23 cellular contexts compared by ENCODE assay signal in the genomic region with DNA sequence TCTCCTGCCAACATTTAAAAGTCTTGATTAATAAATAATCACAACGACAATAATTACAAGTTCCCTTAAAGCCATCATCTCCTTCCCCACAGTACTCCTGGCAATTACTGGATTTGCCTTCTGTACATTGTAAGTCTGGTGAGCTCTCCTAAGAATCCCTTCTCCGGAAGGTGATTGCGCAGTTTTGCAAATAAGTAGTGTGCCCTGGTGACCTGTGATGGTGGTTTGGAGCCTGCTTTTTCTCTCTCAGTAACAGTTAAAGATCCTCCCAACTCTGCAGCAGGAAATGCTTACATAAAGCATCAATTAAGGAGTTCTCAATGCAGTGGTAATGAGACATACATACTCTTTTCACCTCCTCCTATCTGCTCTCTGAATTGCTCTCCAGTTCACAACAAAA.
DNase-seq lines count a peak whose midpoint lies in the region; ATAC-seq, FAIRE-seq and TF ChIP-seq lines count a peak whose summit lies in the region.
"Had no signal": no experiment of that assay in that cellular context is flagged by ENCODE, and none has a peak within 500 bp of the region (broad histone marks: within the 10 kb centered on the region; RNA-seq: fewer than 3 reads in every experiment).

No MANE protein-coding gene starts in this region.

- intact Hi-C loops in A673 (cut with micrococcal nuclease; ENCODE audit: unreplicated experiment), result no loop called here

- H3K4me3 ChIP-seq in A673 (ENCODE audit: low read depth, low read length, poor library complexity, severe bottlenecking) (no peak overlapping the region), SK-N-MC (no peak overlapping the region), mesenchymal stem cell (ENCODE audit: insufficient read depth in 1 of 2, low read depth in 1 of 2, low read length in 2 of 2) (no peak overlapping the region)
- H3K4me3 ChIP-seq in CD8-positive, alpha-beta memory T cell (ENCODE audit: low read length), result no peak overlapping the region
- H3K4me3 ChIP-seq: A549; BLaER1 treated with 17β-estradiol and CSF1 and Interleukin-3, amounts not matched to agents 10 nM and 100 nM; GM23338 had no signal

- H4K91ac ChIP-seq in mesenchymal stem cell (ENCODE audit: low read length), result no peak overlapping the region

- H2BK15ac ChIP-seq in mesenchymal stem cell (ENCODE audit: low read depth, poor library complexity, severe bottlenecking), result no peak overlapping the region

- no peaks in the 10 kb centered on the region for H3K9me3 ChIP-seq in A673 (ENCODE audit: low read depth, low read length, poor library complexity, severe bottlenecking)
- no peaks in the 10 kb centered on the region for H3K9me3 ChIP-seq in SK-N-MC (ENCODE audit: low read depth, low read length)
- H3K9me3 ChIP-seq in mesenchymal stem cell (ENCODE audit: control insufficient read depth, low read length), result no peaks in the 10 kb centered on the region
- no peaks in the 10 kb centered on the region for H3K9me3 ChIP-seq in CD8-positive, alpha-beta memory T cell (ENCODE audit: low read length)
- no peaks in the 10 kb centered on the region for H3K9me3 ChIP-seq in T-helper 17 cell (ENCODE audit: control insufficient read depth, low read length, poor library complexity, severe bottlenecking)
- H3K9me3 ChIP-seq: A549; BLaER1 treated with 17β-estradiol and CSF1 and Interleukin-3, amounts not matched to agents 10 nM and 100 nM had no signal

- H4K8ac ChIP-seq in mesenchymal stem cell (ENCODE audit: low read length), result no peak overlapping the region

- no TSS peak for BruUV-seq in A673 (replicated peaks; lab: Mats Ljungman, UMichigan)

- no peak overlapping the region for H3K23ac ChIP-seq in mesenchymal stem cell (ENCODE audit: low read length in 2 of 2)

- no peak for TF ChIP-seq POLR2A in GM12891 (IDR thresholded peaks at IDR 0.05; ENCODE audit: low read depth, low read length)

- no peak overlapping the region for H2BK12ac ChIP-seq in mesenchymal stem cell (ENCODE audit: low read length in 2 of 2)

- peak overlapping the region; percentile 75 for H3K27ac ChIP-seq in A673 (ENCODE audit: low read depth, low read length, poor library complexity, severe bottlenecking)
- H3K27ac ChIP-seq in SK-N-MC, result peak overlapping the region; percentile 54; the same call in 1 of the 2 replicates
- no peak overlapping the region for H3K27ac ChIP-seq in mesenchymal stem cell (ENCODE audit: low read length, poor library complexity, severe bottlenecking)
- no peak overlapping the region for H3K27ac ChIP-seq in CD8-positive, alpha-beta memory T cell (ENCODE audit: low read depth, low read length)
- H3K27ac ChIP-seq: 22Rv1; A549; BLaER1 treated with 17β-estradiol and CSF1 and Interleukin-3, amounts not matched to agents 10 nM and 100 nM had no signal

- H3K36me3 ChIP-seq in A673 (ENCODE audit: insufficient read depth, low read length, poor library complexity, severe bottlenecking) (no peaks in the 10 kb centered on the region), SK-N-MC (ENCODE audit: insufficient read depth, low read length) (no peaks in the 10 kb centered on the region), mesenchymal stem cell (ENCODE audit: control insufficient read depth in 1 of 2, insufficient read depth in 2 of 2, low read depth in 1 of 2, low read length in 2 of 2) (no peaks in the 10 kb centered on the region)
- H3K36me3 ChIP-seq in CD8-positive, alpha-beta memory T cell (ENCODE audit: insufficient read depth, low read length), result no peaks in the 10 kb centered on the region
- H3K36me3 ChIP-seq: BLaER1 treated with 17β-estradiol and CSF1 and Interleukin-3, amounts not matched to agents 10 nM and 100 nM had no signal

- H3K27me3 ChIP-seq in A673 (replicated peaks; ENCODE audit: insufficient read depth, low read depth, low read length, poor library complexity), result no peaks in the 10 kb centered on the region
- no peaks in the 10 kb centered on the region for H3K27me3 ChIP-seq in mesenchymal stem cell (ENCODE audit: control insufficient read depth in 1 of 2, insufficient read depth in 1 of 2, low read length in 2 of 2)
- H3K27me3 ChIP-seq in CD8-positive, alpha-beta memory T cell (ENCODE audit: insufficient read depth, low read length, poor library complexity, severe bottlenecking), result no peaks in the 10 kb centered on the region

- H3K9me3 Mint-ChIP-seq in CD8-positive, alpha-beta memory T cell, result no peaks in the 10 kb centered on the region
- H3K9me3 Mint-ChIP-seq: CD8-positive, alpha-beta T cell; GM23338 had no signal

- DNase-seq in A673 (ENCODE audit: low spot score) (peak; percentile 92), NCI-H2227 (lab: John Stamatoyannopoulos, UW; ENCODE audit: unreplicated experiment) (peak; percentile 75), SK-N-MC (ENCODE audit: low read depth, low spot score) (peak; percentile 30), mesenchymal stem cell (peak; percentile 82), GM12891 (ENCODE audit: insufficient read length, low spot score) (no peak), T-helper 17 cell (no peak)
- DNase-seq in CD8-positive, alpha-beta memory T cell, result no peak
- DNase-seq in activated naive CD4-positive, alpha-beta T cell (lab: John Stamatoyannopoulos, UW), result no peak
- DNase-seq: CD8-positive, alpha-beta T cell; COR-L47; HCEC 1CT; IMR-90 had no signal

- CTCF ChIA-PET in A673 (lab: Charles Lee), result no interaction called here
- CTCF ChIA-PET in CD8-positive, alpha-beta memory T cell (lab: Charles Lee), result no interaction called here

- H3K27me3 Mint-ChIP-seq in CD8-positive, alpha-beta memory T cell, result no peaks in the 10 kb centered on the region
- H3K27me3 Mint-ChIP-seq in T-helper 17 cell, result no peaks in the 10 kb centered on the region
- H3K27me3 Mint-ChIP-seq: B cell had no signal

- H3K4me1 ChIP-seq in A673 (ENCODE audit: insufficient read depth, low read length, poor library complexity, severe bottlenecking) (peaks cover 25% of the 10 kb centered on the region), mesenchymal stem cell (ENCODE audit: control insufficient read depth, insufficient read depth, low read depth, low read length) (no peaks in the 10 kb centered on the region)
- H3K4me1 ChIP-seq in CD8-positive, alpha-beta memory T cell (ENCODE audit: insufficient read depth, low read length), result no peaks in the 10 kb centered on the region
- H3K4me1 ChIP-seq: A549; BLaER1 treated with 17β-estradiol and CSF1 and Interleukin-3, amounts not matched to agents 10 nM and 100 nM had no signal

- no peak overlapping the region for H3K4me2 ChIP-seq in mesenchymal stem cell (ENCODE audit: low read length, poor library complexity, severe bottlenecking)
- H3K4me2 ChIP-seq: A549; BLaER1 treated with 17β-estradiol and CSF1 and Interleukin-3, amounts not matched to agents 10 nM and 100 nM; GM23338 had no signal

- ATAC-seq in T-helper 17 cell, result no peak
- ATAC-seq: A549; CD8-positive, alpha-beta T cell; GM23338 had no signal

- no peak overlapping the region for H3K4ac ChIP-seq in mesenchymal stem cell (ENCODE audit: low read depth in 1 of 2, low read length in 2 of 2)

- H3K9ac ChIP-seq in SK-N-MC (ENCODE audit: insufficient read length) (no peak overlapping the region), mesenchymal stem cell (ENCODE audit: low read length) (no peak overlapping the region)
- H3K9ac ChIP-seq: BLaER1 treated with 17β-estradiol and CSF1 and Interleukin-3, amounts not matched to agents 10 nM and 100 nM had no signal

- no peak overlapping the region for H2BK120ac ChIP-seq in mesenchymal stem cell (ENCODE audit: low read depth, low read length)

- H3K79me1 ChIP-seq in mesenchymal stem cell (replicated peaks; ENCODE audit: low read length, poor library complexity, severe bottlenecking), result no peaks in the 10 kb centered on the region

- no peak for FAIRE-seq in GM12891 (lab: Jason Lieb, UNC)
- FAIRE-seq: A549, D721Med, G401.6, GM12892, GM18507, H54, HTR-8/SVneo had no signal

- peaks cover 0 to 3% (median 0%) of the 10 kb centered on the region in 3 donors for H3K4me1 Mint-ChIP-seq in CD8-positive, alpha-beta memory T cell
- no peaks in the 10 kb centered on the region for H3K4me1 Mint-ChIP-seq in T-helper 17 cell
- H3K4me1 Mint-ChIP-seq: B cell had no signal

- H3K18ac ChIP-seq in mesenchymal stem cell (ENCODE audit: low read depth in 1 of 2, low read length in 2 of 2), result no peak overlapping the region

- POLR2A ChIA-PET in A673 (lab: Charles Lee; ENCODE audit: low non-redundant PET), result interaction anchor here (0.6 kb wide), 1 partner anchor 26 kb away, joined by 3 read pairs; no protein-coding TSS in a partner anchor
- POLR2A ChIA-PET in CD8-positive, alpha-beta memory T cell (lab: Charles Lee), result no interaction called here

- WGBS in mesenchymal stem cell, result no CpG with 5 or more reads among the region's 3 CpGs

- H3K27ac Mint-ChIP-seq in CD8-positive, alpha-beta memory T cell, result no peak overlapping the region
- no peak overlapping the region for H3K27ac Mint-ChIP-seq in T-helper 17 cell
- H3K27ac Mint-ChIP-seq: B cell; CD8-positive, alpha-beta T cell; GM23338 had no signal

- no peak overlapping the region for H2AFZ ChIP-seq in mesenchymal stem cell (ENCODE audit: low read depth, low read length)
- H2AFZ ChIP-seq: GM23338 had no signal

- no peak overlapping the region for H3K14ac ChIP-seq in mesenchymal stem cell (ENCODE audit: low read length in 2 of 2)

- no peak for TF ChIP-seq CTCF in A673 (conservative IDR thresholded peaks at IDR 0.05; ENCODE audit: low read depth, low read length)

- H2BK5ac ChIP-seq in mesenchymal stem cell (ENCODE audit: low read depth, low read length, poor library complexity, severe bottlenecking), result no peak overlapping the region

- no peaks in the 10 kb centered on the region for H3K36me3 Mint-ChIP-seq in CD8-positive, alpha-beta memory T cell
- H3K36me3 Mint-ChIP-seq in T-helper 17 cell (ENCODE audit: low read depth), result no peaks in the 10 kb centered on the region
- H3K36me3 Mint-ChIP-seq: CD8-positive, alpha-beta T cell had no signal

- no peak overlapping the region for H2AK5ac ChIP-seq in mesenchymal stem cell (ENCODE audit: low read length, severe bottlenecking)

- H3K4me3 Mint-ChIP-seq in CD8-positive, alpha-beta memory T cell, result no peak overlapping the region
- no peak overlapping the region for H3K4me3 Mint-ChIP-seq in T-helper 17 cell
- H3K4me3 Mint-ChIP-seq: B cell; CD8-positive, alpha-beta T cell; GM23338 had no signal

TF ChIP-seq in GM12891, 5 proteins besides CTCF, POLR2A, EP300 and RAD21:
- no peak for TF ChIP-seq TAF1 (IDR thresholded peaks at IDR 0.05; ENCODE audit: low read depth, low read length)

Comparison
In these comparisons a context has a peak if more than half of its experiments do, and no peak if none do; other contexts are left out.
1. DNase-seq: peak in A673 (single experiment), NCI-H2227 (single experiment), SK-N-MC (single experiment) and mesenchymal stem cell (single experiment); none in CD8-positive, alpha-beta memory T cell (0 of 5), GM12891 (single experiment), activated naive CD4-positive, alpha-beta T cell (0 of 4) and T-helper 17 cell (0 of 3).
2. H3K27ac ChIP-seq: peak in A673 (single experiment) and SK-N-MC (single experiment); none in mesenchymal stem cell (single experiment) and CD8-positive, alpha-beta memory T cell (single experiment).